In genomic region chrX:55867708-55868107, GRCh38 we compare ENCODE assay signal across 11 cellular contexts.
DNase-seq lines count a peak whose midpoint lies in the region; ATAC-seq and TF ChIP-seq lines count a peak whose summit lies in the region.
"Had no signal": no experiment of that assay in that cellular context is flagged by ENCODE, and none has a peak within 500 bp of the region (broad histone marks: within the 10 kb centered on the region; RNA-seq: fewer than 3 reads in every experiment).

No MANE protein-coding gene starts in this region.

- H3K36me3 ChIP-seq in BLaER1 (no peaks in the 10 kb centered on the region), hepatocyte (replicated peaks; ENCODE audit: insufficient read depth, low read depth) (no peaks in the 10 kb centered on the region)

- no peak overlapping the region for H3K9ac ChIP-seq in BLaER1

- H3K9me2 ChIP-seq in hepatocyte (replicated peaks; ENCODE audit: insufficient read depth) = no peaks in the 10 kb centered on the region

- H3K79me2 ChIP-seq in hepatocyte = no peaks in the 10 kb centered on the region

- peaks cover 68% of the 10 kb centered on the region for H3K27me3 ChIP-seq in BLaER1
- no peaks in the 10 kb centered on the region for H3K27me3 ChIP-seq in hepatocyte

- no peak for DNase-seq in activated CD8-positive, alpha-beta memory T cell treated with anti-CD3 and anti-CD28 coated beads, Interleukin-2, amount 50 U/mL, for 48 hours
- DNase-seq in NCI-H748 treated with DMSO at 0.1 percent for 48 hours (lab: John Stamatoyannopoulos, UW) (no peak), hepatocyte (ENCODE audit: low spot score) (no peak)
- DNase-seq: naive B cell, NCI-H524 had no signal

- 70% methylated on average over 1 of the region's 1 CpG for WGBS in hepatocyte (ENCODE audit: low lambda C conversion rate, missing lambda C conversion rate)

- no peak for TF ChIP-seq CTCF in hepatocyte (IDR thresholded peaks at IDR 0.05; ENCODE audit: poor library complexity)

- no peak overlapping the region for H2AFZ ChIP-seq in hepatocyte

- H3K9me3 ChIP-seq in BLaER1 = no peaks in the 10 kb centered on the region
- peaks cover 6% of the 10 kb centered on the region for H3K9me3 ChIP-seq in hepatocyte (ENCODE audit: low read depth)

- no peak overlapping the region for H3K4me3 ChIP-seq in BLaER1
- H3K4me3 ChIP-seq in hepatocyte = no peak overlapping the region
- H3K4me3 ChIP-seq: skin epidermis had no signal

- H3K27ac ChIP-seq in BLaER1 = no peak overlapping the region
- no peak overlapping the region for H3K27ac ChIP-seq in hepatocyte
- H3K27ac ChIP-seq: skin epidermis had no signal

- H4K20me1 ChIP-seq in BLaER1 = no peaks in the 10 kb centered on the region
- H4K20me1 ChIP-seq in hepatocyte (ENCODE audit: insufficient read depth, poor library complexity, severe bottlenecking) = no peaks in the 10 kb centered on the region

- H3K4me2 ChIP-seq in BLaER1 (0 out of 2 replicates have a peak overlapping the region, but pooled peaks have one; percentile 2), hepatocyte (no peak overlapping the region)

- peaks cover 9% of the 10 kb centered on the region; the same call in 1 of the 2 replicates for H3K4me1 ChIP-seq in BLaER1
- H3K4me1 ChIP-seq in hepatocyte (ENCODE audit: insufficient read depth) = no peaks in the 10 kb centered on the region

- ATAC-seq in GM19372 (IDR thresholded peaks at IDR 0.05; ENCODE audit: low read depth, unreplicated experiment) (peak; percentile 38), HG02623 (IDR thresholded peaks at IDR 0.05; ENCODE audit: unreplicated experiment) (peak; percentile 56), HG03196 (IDR thresholded peaks at IDR 0.05; ENCODE audit: unreplicated experiment) (peak; percentile 75), HG03025 (IDR thresholded peaks at IDR 0.05; ENCODE audit: low FRiP score, unreplicated experiment) (no peak)
